Comparison of ENCODE assay signal across 26 cellular contexts in the genomic region with DNA sequence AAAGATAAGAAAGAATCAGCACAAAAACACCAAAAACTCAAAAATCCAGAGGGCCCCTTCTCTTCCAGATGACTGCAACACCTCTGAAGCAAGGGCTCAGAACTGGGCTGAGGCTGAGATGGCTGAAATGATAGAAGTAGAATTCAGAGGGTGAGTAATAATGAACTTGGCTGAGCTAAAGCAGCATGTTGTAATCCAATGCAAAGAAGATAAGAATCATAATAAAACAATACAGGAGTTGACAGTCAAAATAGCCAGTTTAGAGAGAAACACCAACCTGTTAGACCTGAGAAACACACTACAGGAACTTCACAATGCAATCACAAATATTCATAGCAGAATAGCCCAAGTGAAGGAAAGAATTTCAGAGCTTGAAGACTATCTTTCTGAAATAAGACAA.
"Had no signal": no experiment of that assay in that cellular context is flagged by ENCODE, and none has a peak within 500 bp of the region (broad histone marks: within the 10 kb centered on the region; RNA-seq: fewer than 3 reads in every experiment).

No MANE protein-coding gene starts in this region.

- H3K4me3 Mint-ChIP-seq: activated B cell treated with CpG ODN at 0.5 μM for 24 hours; activated CD4-positive, alpha-beta T cell treated with anti-CD3 and anti-CD28 coated beads for 36 hours; activated naive CD4-positive, alpha-beta T cell treated with anti-CD3 and anti-CD28 coated beads for 36 hours; activated naive CD8-positive, alpha-beta T cell treated with anti-CD3 and anti-CD28 coated beads, Interleukin-2, amount 50 U/mL, for 24 hours; activated T-cell treated with anti-CD3 and anti-CD28 coated beads, Interleukin-2, amount 50 U/mL, for 72 hours; brain; memory B cell; nephron progenitor cell; T-cell; T-helper 2 cell treated with Interferon-gamma antibody and Interleukin-4, amounts not matched to agents 5 μg/mL and 100 μg/mL, for 36 hours had no signal

- DNase-seq: activated B cell treated with CpG ODN at 0.5 μM for 24 hours; activated CD4-positive, alpha-beta T cell treated with anti-CD3 and anti-CD28 coated beads for 36 hours; activated CD4-positive, alpha-beta T cell treated with anti-CD3 and anti-CD28 coated beads, Interleukin-2, amount 50 U/mL, for 4 hours; activated effector memory CD4-positive, alpha-beta T cell treated with Interleukin-2 at 50 U/mL for 16 hours; activated naive CD4-positive, alpha-beta T cell treated with anti-CD3 and anti-CD28 coated beads for 36 hours; activated naive CD8-positive, alpha-beta T cell treated with anti-CD3 and anti-CD28 coated beads, Interleukin-2, amount 50 U/mL, for 24 hours; activated T-cell treated with anti-CD3 and anti-CD28 coated beads, Interleukin-2, amount 50 U/mL, for 72 hours; aorta; central memory CD4-positive, alpha-beta T cell; dermis blood vessel endothelial cell; effector CD8-positive, alpha-beta T cell; kidney glomerular epithelial cell; left ventricle myocardium inferior; nephron progenitor cell; pancreas; right cardiac atrium; stimulated activated CD4-positive, alpha-beta T cell treated with anti-CD3 and anti-CD28 coated beads, Interleukin-4, amount 100 ng/mL, for 24 hours; stimulated activated naive CD4-positive, alpha-beta T cell treated with Interleukin-2 at 50 U/mL for 16 hours; T-cell; upper lobe of left lung had no signal

- ATAC-seq: activated CD4-positive, alpha-beta T cell treated with anti-CD3 and anti-CD28 coated beads for 36 hours; activated naive CD8-positive, alpha-beta T cell treated with anti-CD3 and anti-CD28 coated beads, Interleukin-2, amount 50 U/mL, for 24 hours; activated T-cell treated with anti-CD3 and anti-CD28 coated beads, Interleukin-2, amount 50 U/mL, for 72 hours; pancreas; right cardiac atrium; SK-N-SH treated with all-trans-retinoic acid at 6 μM for 48 hours; T-cell had no signal

- H3K36me3 ChIP-seq: esophagus muscularis mucosa, left ventricle myocardium inferior, pancreas, thoracic aorta, upper lobe of left lung had no signal

- H3K27ac ChIP-seq: esophagus muscularis mucosa, left ventricle myocardium inferior, pancreas, thoracic aorta, upper lobe of left lung had no signal

- H3K4me1 Mint-ChIP-seq: activated B cell treated with CpG ODN at 0.5 μM for 24 hours; activated CD4-positive, alpha-beta T cell treated with anti-CD3 and anti-CD28 coated beads for 36 hours; activated naive CD8-positive, alpha-beta T cell treated with anti-CD3 and anti-CD28 coated beads, Interleukin-2, amount 50 U/mL, for 24 hours; brain; memory B cell; nephron progenitor cell; T-cell had no signal

- H3K27me3 ChIP-seq: esophagus muscularis mucosa, pancreas, upper lobe of left lung had no signal

- H3K36me3 Mint-ChIP-seq: brain, memory B cell, T-cell had no signal

- H3K4me3 ChIP-seq: esophagus muscularis mucosa, left ventricle myocardium inferior, pancreas, thoracic aorta, upper lobe of left lung had no signal

- H3K27ac Mint-ChIP-seq: activated B cell treated with CpG ODN at 0.5 μM for 24 hours; activated CD4-positive, alpha-beta T cell treated with anti-CD3 and anti-CD28 coated beads for 36 hours; activated naive CD4-positive, alpha-beta T cell treated with anti-CD3 and anti-CD28 coated beads for 36 hours; activated naive CD8-positive, alpha-beta T cell treated with anti-CD3 and anti-CD28 coated beads, Interleukin-2, amount 50 U/mL, for 24 hours; activated T-cell treated with anti-CD3 and anti-CD28 coated beads, Interleukin-2, amount 50 U/mL, for 72 hours; brain; memory B cell; nephron progenitor cell; T-cell; T-helper 2 cell treated with Interferon-gamma antibody and Interleukin-4, amounts not matched to agents 5 μg/mL and 100 μg/mL, for 36 hours had no signal

- H3K27me3 Mint-ChIP-seq: activated B cell treated with CpG ODN at 0.5 μM for 24 hours; activated CD4-positive, alpha-beta T cell treated with anti-CD3 and anti-CD28 coated beads for 36 hours; activated naive CD8-positive, alpha-beta T cell treated with anti-CD3 and anti-CD28 coated beads, Interleukin-2, amount 50 U/mL, for 24 hours; brain; memory B cell; T-cell had no signal
